In genomic region chr1:147721711-147722110, GRCh38 we compare ENCODE assay signal across 26 cellular contexts. TPM values are rescaled to one million over a fixed set of nuclear protein-coding genes. Genes with fewer than 3 reads are reported as not detected.
A peak's percentile ranks its signal among the peaks of the same experiment; 100 is the strongest.
DNase-seq lines count a peak whose midpoint lies in the region; ATAC-seq, FAIRE-seq and TF ChIP-seq lines count a peak whose summit lies in the region.
"Had no signal": no experiment of that assay in that cellular context is flagged by ENCODE, and none has a peak within 500 bp of the region (broad histone marks: within the 10 kb centered on the region; RNA-seq: fewer than 3 reads in every experiment).

No MANE protein-coding gene starts in this region.

- TF ChIP-seq CTCF in PC-3 (conservative IDR thresholded peaks at IDR 0.05; ENCODE audit: low read depth, low read length) (no peak), bronchial epithelial cell (IDR thresholded peaks at IDR 0.05; ENCODE audit: insufficient read depth, low read length, severe bottlenecking) (no peak)

- no peaks in the 10 kb centered on the region for H4K20me1 ChIP-seq in PC-3 (ENCODE audit: low read length)

- H3K27me3 Mint-ChIP-seq in activated T-helper 2 cell treated with anti-CD3 and anti-CD28 coated beads, Interferon-gamma antibody, Interleukin-2, Interleukin-4, amounts not matched to agents 10 μg/mL and 5 μg/mL and 100 μg/mL, durations not matched to agents 14 hours and 24 hours and 36 hours (ENCODE audit: low read depth), result peaks cover 30% of the 10 kb centered on the region

- H3K36me3 Mint-ChIP-seq in activated T-helper 2 cell treated with anti-CD3 and anti-CD28 coated beads, Interferon-gamma antibody, Interleukin-2, Interleukin-4, amounts not matched to agents 10 μg/mL and 5 μg/mL and 100 μg/mL, durations not matched to agents 14 hours and 24 hours and 36 hours (ENCODE audit: low read depth), result no peaks in the 10 kb centered on the region
- H3K36me3 Mint-ChIP-seq: brain had no signal

- no peak overlapping the region for H3K9ac ChIP-seq in PC-3 (ENCODE audit: low read length)

- H3K4me1 ChIP-seq in PC-3 (ENCODE audit: insufficient read depth, low read length), result peaks cover 33% of the 10 kb centered on the region
- H3K4me1 ChIP-seq: HAP-1, uterus had no signal

- no peak overlapping the region for H3K4me3 ChIP-seq in PC-3 (ENCODE audit: low read length)
- no peak overlapping the region for H3K4me3 ChIP-seq in bronchial epithelial cell (ENCODE audit: low read depth, low read length)
- H3K4me3 ChIP-seq: coronary artery, HAP-1, heart left ventricle, left ventricle myocardium inferior, MG63, suprapubic skin, uterus had no signal

- no peak overlapping the region for H2AFZ ChIP-seq in PC-3 (ENCODE audit: low read length)

- DNase-seq in EH (ENCODE audit: low read depth) (peak; percentile 46), PC-3 (peak; percentile 22), bronchial epithelial cell (ENCODE audit: low read depth) (peak; percentile 92), left kidney (ENCODE audit: low read depth, low spot score) (peak; percentile 33), NCI-H187 (lab: John Stamatoyannopoulos, UW) (no peak), Kasumi-1 (lab: John Stamatoyannopoulos, UW) (no peak)
- no peak for DNase-seq in activated T-helper 2 cell treated with anti-CD3 and anti-CD28 coated beads, Interferon-gamma antibody, Interleukin-2, Interleukin-4, amounts not matched to agents 10 μg/mL and 5 μg/mL and 100 μg/mL, durations not matched to agents 14 hours and 24 hours and 36 hours (ENCODE audit: low spot score)
- DNase-seq: activated CD4-positive, alpha-beta T cell treated with anti-CD3 and anti-CD28 coated beads, Interleukin-2, amount 10 ng/mL, durations not matched to agents 7 days and 5 days; activated effector memory CD4-positive, alpha-beta T cell treated with Interleukin-2 at 50 U/mL for 16 hours; heart left ventricle; left ventricle myocardium inferior; MG63; NCI-H1436 treated with DMSO at 0.1 percent for 48 hours; NCI-H774; SIG-M5; uterus had no signal

- no peak for ATAC-seq in PC-3
- ATAC-seq in HG03280 (IDR thresholded peaks at IDR 0.05; ENCODE audit: unreplicated experiment), result no peak
- ATAC-seq: heart left ventricle had no signal

- POLR2A ChIA-PET in PC-3 (lab: Charles Lee; ENCODE audit: unreplicated experiment), result interaction anchor here (0.6 kb wide), 1 partner anchor 120 kb away, joined by 4 read pairs; no protein-coding TSS in a partner anchor

- H3K4me2 ChIP-seq in PC-3 (ENCODE audit: low read length), result no peak overlapping the region

- H3K4me1 Mint-ChIP-seq in activated T-helper 2 cell treated with anti-CD3 and anti-CD28 coated beads, Interferon-gamma antibody, Interleukin-2, Interleukin-4, amounts not matched to agents 10 μg/mL and 5 μg/mL and 100 μg/mL, durations not matched to agents 14 hours and 24 hours and 36 hours (ENCODE audit: low read depth), result peaks cover 4% of the 10 kb centered on the region

- H3F3A ChIP-seq in PC-3 (ENCODE audit: low read length, unreplicated experiment), result peaks cover under 1% of the 10 kb centered on the region

- H3K9me3 Mint-ChIP-seq in activated T-helper 2 cell treated with anti-CD3 and anti-CD28 coated beads, Interferon-gamma antibody, Interleukin-2, Interleukin-4, amounts not matched to agents 10 μg/mL and 5 μg/mL and 100 μg/mL, durations not matched to agents 14 hours and 24 hours and 36 hours, result peaks cover 5% of the 10 kb centered on the region

- intact Hi-C loops in PC-3 (cut with micrococcal nuclease), result no loop called here
- intact Hi-C loops in activated T-helper 2 cell treated with anti-CD3 and anti-CD28 coated beads, Interferon-gamma antibody, Interleukin-2, Interleukin-4, amounts not matched to agents 10 μg/mL and 5 μg/mL and 100 μg/mL, durations not matched to agents 14 hours and 24 hours and 36 hours (cut with micrococcal nuclease), result loop anchor here (5.0 kb wide), 1 partner anchor 171 kb away; no protein-coding TSS in a partner anchor

- H3K9me3 ChIP-seq in PC-3 (ENCODE audit: low read length), result no peaks in the 10 kb centered on the region
- H3K9me3 ChIP-seq: heart left ventricle, left ventricle myocardium inferior, MG63, suprapubic skin, uterus had no signal

- BruUV-seq in PC-3 (replicated peaks; lab: Mats Ljungman, UMichigan), result no TSS peak

- no peaks in the 10 kb centered on the region for H3K36me3 ChIP-seq in PC-3 (ENCODE audit: low read depth, low read length)
- H3K36me3 ChIP-seq in bronchial epithelial cell (ENCODE audit: control insufficient read depth, insufficient read depth, low read length), result no peaks in the 10 kb centered on the region
- H3K36me3 ChIP-seq: HAP-1, heart left ventricle, left ventricle myocardium inferior, MG63, suprapubic skin, uterus had no signal

- H3K79me2 ChIP-seq in PC-3 (ENCODE audit: low read length), result no peaks in the 10 kb centered on the region

- CTCF ChIA-PET in PC-3 (lab: Charles Lee), result interaction anchor here (0.9 kb wide), 1 partner anchor 170 kb away, joined by 3 read pairs; no protein-coding TSS in a partner anchor

- H3K27me3 ChIP-seq in PC-3 (ENCODE audit: low read length), result no peaks in the 10 kb centered on the region
- no peaks in the 10 kb centered on the region for H3K27me3 ChIP-seq in bronchial epithelial cell (ENCODE audit: control insufficient read depth, insufficient read depth, low read length)
- H3K27me3 ChIP-seq: heart left ventricle, uterus had no signal

- peak; percentile 99 for FAIRE-seq in bronchial epithelial cell (lab: Jason Lieb, UNC)

- H3K4me3 Mint-ChIP-seq in activated T-helper 2 cell treated with anti-CD3 and anti-CD28 coated beads, Interferon-gamma antibody, Interleukin-2, Interleukin-4, amounts not matched to agents 10 μg/mL and 5 μg/mL and 100 μg/mL, durations not matched to agents 14 hours and 24 hours and 36 hours (ENCODE audit: low read depth), result no peak overlapping the region
- H3K4me3 Mint-ChIP-seq: activated CD4-positive, alpha-beta T cell treated with anti-CD3 and anti-CD28 coated beads, Interleukin-2, amount 10 ng/mL, durations not matched to agents 7 days and 5 days; brain; endodermal cell; IgD-negative memory B cell had no signal

- H3K27ac ChIP-seq in PC-3 (ENCODE audit: low read length), result no peak overlapping the region
- H3K27ac ChIP-seq: C4-2B, coronary artery, heart left ventricle, left ventricle myocardium inferior, suprapubic skin, uterus had no signal

- no peaks in the 10 kb centered on the region for H3K9me2 ChIP-seq in PC-3 (replicated peaks; ENCODE audit: low read length)

- no peak overlapping the region for H3K27ac Mint-ChIP-seq in activated T-helper 2 cell treated with anti-CD3 and anti-CD28 coated beads, Interferon-gamma antibody, Interleukin-2, Interleukin-4, amounts not matched to agents 10 μg/mL and 5 μg/mL and 100 μg/mL, durations not matched to agents 14 hours and 24 hours and 36 hours
- H3K27ac Mint-ChIP-seq: activated CD4-positive, alpha-beta T cell treated with anti-CD3 and anti-CD28 coated beads, Interleukin-2, amount 10 ng/mL, durations not matched to agents 7 days and 5 days; brain; endodermal cell; IgD-negative memory B cell had no signal

RNA-seq across cellular contexts. Expression of gene GJA5, which starts 38.7 kb away (rescaled TPM):
- total RNA-seq in PC-3 (2014; rRNA removed), result 1.1 and 2.0 TPM in 2 replicates
- total RNA-seq in bronchial epithelial cell, result 0.13 TPM in 1 of 2 replicates, not detected in the other
- not detected in 2 replicates for total RNA-seq in activated T-helper 2 cell treated with anti-CD3 and anti-CD28 coated beads, Interferon-gamma antibody, Interleukin-2, Interleukin-4, amounts not matched to agents 10 μg/mL and 5 μg/mL and 100 μg/mL, durations not matched to agents 14 hours and 24 hours and 36 hours
- total RNA-seq: activated CD4-positive, alpha-beta T cell treated with anti-CD3 and anti-CD28 coated beads, Interleukin-2, amount 10 ng/mL, durations not matched to agents 7 days and 5 days; G401; T-helper 1 cell treated with Interleukin-12 subunit alpha and Interleukin-12 subunit beta and Interleukin-4 antibody, amounts not matched to agents 30 ng/mL and 1 ng/mL, for 36 hours had no signal

RNA-seq across cellular contexts. Expression of gene ACP6, which starts 51.4 kb away (rescaled TPM):
- total RNA-seq in PC-3 (2014; rRNA removed) (51.2 and 58.2 TPM in 2 replicates), bronchial epithelial cell (5.2 and 6.6 TPM in 2 replicates)
- 11.6 and 13.4 TPM in 2 replicates for total RNA-seq in activated T-helper 2 cell treated with anti-CD3 and anti-CD28 coated beads, Interferon-gamma antibody, Interleukin-2, Interleukin-4, amounts not matched to agents 10 μg/mL and 5 μg/mL and 100 μg/mL, durations not matched to agents 14 hours and 24 hours and 36 hours

Comparison
In these comparisons a context has a peak if more than half of its experiments do, and no peak if none do; other contexts are left out.
1. DNase-seq: peak in EH (single experiment), PC-3 (single experiment), bronchial epithelial cell (single experiment) and left kidney (single experiment); none in NCI-H187 (0 of 2), activated T-helper 2 cell treated with anti-CD3 and anti-CD28 coated beads, Interferon-gamma antibody, Interleukin-2, Interleukin-4, amounts not matched to agents 10 μg/mL and 5 μg/mL and 100 μg/mL, durations not matched to agents 14 hours and 24 hours and 36 hours (single experiment) and Kasumi-1 (0 of 2).